ENCODE assay signal across 8 cellular contexts in the genomic region with DNA sequence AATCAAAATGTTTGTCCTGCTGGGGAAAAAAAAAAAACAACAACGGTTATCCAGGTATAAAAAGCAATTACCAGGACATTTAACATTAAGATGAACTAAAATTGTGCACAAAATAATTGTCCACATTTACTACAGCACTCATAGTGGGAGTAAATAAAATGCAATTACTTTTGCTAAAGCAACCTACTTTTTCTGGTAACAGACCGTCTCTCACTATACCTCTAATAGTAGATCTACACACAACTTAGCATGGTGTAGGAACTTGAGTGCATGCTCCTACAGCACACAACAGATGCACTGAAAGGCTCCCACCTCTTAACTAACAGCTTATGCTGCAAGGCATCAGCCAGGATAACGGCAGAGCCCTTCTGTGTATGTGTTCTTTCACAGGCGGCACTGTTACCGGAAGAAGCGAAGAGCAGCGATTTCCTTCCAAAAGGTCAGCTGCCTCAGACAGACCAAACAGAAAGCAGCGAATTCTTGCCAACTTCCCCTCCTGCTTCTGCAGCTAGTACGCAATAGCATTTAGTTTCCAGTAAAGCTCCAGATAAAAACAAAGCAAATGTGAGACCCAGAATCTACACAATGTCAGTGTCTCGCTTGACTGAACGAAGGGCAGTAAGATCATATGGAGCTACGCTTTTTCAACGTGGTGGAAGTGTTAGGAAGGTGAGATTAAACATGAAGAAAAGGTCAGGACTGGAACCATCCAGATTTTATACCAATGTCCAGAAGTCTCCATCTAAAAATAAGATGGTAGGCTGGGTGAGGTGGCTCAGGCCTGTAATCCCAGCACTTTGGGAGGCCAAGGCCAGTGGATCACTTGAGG. TPM values are rescaled to one million over a fixed set of nuclear protein-coding genes. Genes with fewer than 3 reads are reported as not detected.
DNase-seq lines count a peak whose midpoint lies in the region; ATAC-seq, FAIRE-seq and TF ChIP-seq lines count a peak whose summit lies in the region.

No MANE protein-coding gene starts in this region.

- H3K36me3 Mint-ChIP-seq in T-helper 17 cell (ENCODE audit: low read depth) = peaks cover 2% of the 10 kb centered on the region

- H3K36me3 ChIP-seq in hepatocyte (replicated peaks; ENCODE audit: insufficient read depth, low read depth) (no peaks in the 10 kb centered on the region), skeletal muscle tissue (ENCODE audit: control insufficient read depth in 3 of 3, insufficient read depth in 3 of 3, low read length in 3 of 3) (no peaks in the 10 kb centered on the region)

- H3K27me3 ChIP-seq in hepatocyte = no peaks in the 10 kb centered on the region
- no peaks in the 10 kb centered on the region for H3K27me3 ChIP-seq in skeletal muscle tissue (ENCODE audit: control insufficient read depth in 3 of 3, insufficient read depth in 3 of 3, low read length in 3 of 3)

- DNase-seq in Ammon's horn (ENCODE audit: low spot score) (peak; percentile 97), GM19239 (ENCODE audit: insufficient read length, low spot score) (peak; percentile 70), T-helper 17 cell (peak; percentile 40 to 64 (median 63)), hepatocyte (ENCODE audit: low spot score) (peak; percentile 77), NCI-H526 (lab: John Stamatoyannopoulos, UW) (no peak)
- peak; percentile 95 for DNase-seq in Jurkat, Clone E6-1 (ENCODE audit: low read depth, low spot score)

- no peak overlapping the region for H2AFZ ChIP-seq in hepatocyte

- H3K27ac ChIP-seq in angular gyrus (ENCODE audit: low read depth, low read length) (peak overlapping the region; percentile 94), hepatocyte (peak overlapping the region; percentile 82), skeletal muscle tissue (ENCODE audit: low read depth, low read length) (peak overlapping the region; percentile 93)

- H3K9me3 ChIP-seq in T-helper 17 cell (ENCODE audit: control insufficient read depth, low read length, poor library complexity, severe bottlenecking) (no peaks in the 10 kb centered on the region), hepatocyte (ENCODE audit: low read depth) (peaks cover 3% of the 10 kb centered on the region), skeletal muscle tissue (ENCODE audit: control insufficient read depth in 3 of 3, low read length in 3 of 3) (no peaks in the 10 kb centered on the region)

- H3K4me1 ChIP-seq in hepatocyte (ENCODE audit: insufficient read depth) (no peaks in the 10 kb centered on the region), skeletal muscle tissue (ENCODE audit: control insufficient read depth in 3 of 3, insufficient read depth in 3 of 3, low read length in 3 of 3) (peaks cover 21 to 50% (median 25%) of the 10 kb centered on the region in 3 donors)

- H4K20me1 ChIP-seq in hepatocyte (ENCODE audit: insufficient read depth, poor library complexity, severe bottlenecking) = no peaks in the 10 kb centered on the region

- peak overlapping the region; percentile 55 for H3K4me2 ChIP-seq in hepatocyte

- no peak for TF ChIP-seq CTCF in hepatocyte (IDR thresholded peaks at IDR 0.05; ENCODE audit: poor library complexity)

- H3K27me3 Mint-ChIP-seq in T-helper 17 cell = no peaks in the 10 kb centered on the region

- ATAC-seq in T-helper 17 cell = peak; percentile 89

- FAIRE-seq in GM19239 (lab: Jason Lieb, UNC) = peak; percentile 97

- H3K4me3 ChIP-seq in Jurkat, Clone E6-1 (ENCODE audit: low read length) = peak overlapping the region; percentile 58
- H3K4me3 ChIP-seq in hepatocyte (no peak overlapping the region), skeletal muscle tissue (ENCODE audit: low read length in 3 of 3) (peak overlapping the region; percentile 65 to 71 (median 69))

- peaks cover 56% of the 10 kb centered on the region for H3K4me1 Mint-ChIP-seq in T-helper 17 cell

- peak overlapping the region; percentile 97 for H3K27ac Mint-ChIP-seq in T-helper 17 cell

- H3K79me2 ChIP-seq in hepatocyte = peaks cover 65% of the 10 kb centered on the region

- 67% methylated on average over 13 of the region's 13 CpGs for WGBS in hepatocyte (ENCODE audit: low lambda C conversion rate, missing lambda C conversion rate)

- no peaks in the 10 kb centered on the region for H3K9me2 ChIP-seq in hepatocyte (replicated peaks; ENCODE audit: insufficient read depth)

- peak overlapping the region; percentile 89 for H3K4me3 Mint-ChIP-seq in T-helper 17 cell

- H3K9ac ChIP-seq in skeletal muscle tissue (ENCODE audit: low read depth in 1 of 3, low read length in 3 of 3) = peak overlapping the region; percentile 26 to 71 (median 67)

RNA-seq across cellular contexts. Expression of a gene that starts 27.6 kb away (rescaled TPM):
- polyA plus RNA-seq in Jurkat, Clone E6-1 (2012; ENCODE audit: insufficient read depth, insufficient read length) = 51.6 TPM
- total RNA-seq in T-helper 17 cell (100 to 1,000 TPM; 202 to 225 TPM), hepatocyte (26.0 and 27.9 TPM in 2 replicates), skeletal muscle tissue (31.3 TPM)
- polyA plus RNA-seq in hepatocyte = 18.7 and 25.7 TPM in 2 replicates

RNA-seq across cellular contexts. Expression of a gene that starts 39.7 kb away (rescaled TPM):
- 49.8 TPM for polyA plus RNA-seq in Jurkat, Clone E6-1 (2012; ENCODE audit: insufficient read depth, insufficient read length)
- total RNA-seq in T-helper 17 cell (100 to 1,000 TPM; 153 to 177 TPM), hepatocyte (5.5 and 6.5 TPM in 2 replicates), skeletal muscle tissue (18.3 TPM)
- 3.5 and 6.1 TPM in 2 replicates for polyA plus RNA-seq in hepatocyte

RNA-seq across cellular contexts. Expression of a gene that starts 54.3 kb away (rescaled TPM):
- 24.8 TPM for polyA plus RNA-seq in Jurkat, Clone E6-1 (2012; ENCODE audit: insufficient read depth, insufficient read length)
- total RNA-seq in T-helper 17 cell (10 to 100 TPM; 12.4 to 13.5 TPM), hepatocyte (6.1 and 7.2 TPM in 2 replicates), skeletal muscle tissue (7.3 TPM)
- polyA plus RNA-seq in hepatocyte = 7.0 and 8.7 TPM in 2 replicates

Comparison
In these comparisons a context has a peak if more than half of its experiments do, and no peak if none do; other contexts are left out.
1. DNase-seq: peak in Ammon's horn (single experiment), GM19239 (single experiment), Jurkat, Clone E6-1 (single experiment), T-helper 17 cell (3 of 3) and hepatocyte (single experiment); none in NCI-H526 (0 of 2).
2. Peak in every context shown above with its lines, with median percentiles within 50 percentile points of each other: H3K27ac ChIP-seq.